ENCODE assay signal across 11 cellular contexts in genomic region chr5:172144291-172144815, GRCh38. TPM values are rescaled to one million over a fixed set of nuclear protein-coding genes. Genes with fewer than 3 reads are reported as not detected.
DNase-seq lines count a peak whose midpoint lies in the region; ATAC-seq and TF ChIP-seq lines count a peak whose summit lies in the region.
"Had no signal": no experiment of that assay in that cellular context is flagged by ENCODE, and none has a peak within 500 bp of the region (broad histone marks: within the 10 kb centered on the region; RNA-seq: fewer than 3 reads in every experiment).

No MANE protein-coding gene starts in this region.

- H3K27ac ChIP-seq in CD8-positive, alpha-beta T cell (ENCODE audit: low read depth, low read length) = no peak overlapping the region
- H3K27ac ChIP-seq: breast epithelium, right lobe of liver had no signal

- no peak for DNase-seq in CD8-positive, alpha-beta T cell
- DNase-seq in activated T-helper 2 cell treated with anti-CD3 and anti-CD28 coated beads, Interferon-gamma antibody, Interleukin-2, Interleukin-4, amounts not matched to agents 10 μg/mL and 5 μg/mL and 100 μg/mL, durations not matched to agents 14 hours and 24 hours and 36 hours (ENCODE audit: low spot score) = no peak
- DNase-seq in medulla oblongata (ENCODE audit: extremely low spot score) (peak; percentile 77), SIG-M5 (lab: John Stamatoyannopoulos, UW) (no peak), mesenteric fat pad (ENCODE audit: low spot score) (no peak)
- no peak for DNase-seq in activated CD4-positive, CD25-positive, alpha-beta regulatory T cell (lab: John Stamatoyannopoulos, UW)
- no peak for DNase-seq in activated effector memory CD4-positive, alpha-beta T cell treated with anti-CD3 and anti-CD28 coated beads, Interleukin-2, amount 50 U/mL, for 16 hours
- DNase-seq: NCI-H510A treated with DMSO at 0.1 percent for 48 hours, right lobe of liver had no signal

- CTCF ChIA-PET in CD8-positive, alpha-beta T cell (lab: Charles Lee) = interaction anchor here (1.2 to 1.7 kb wide), 3 partner anchors 33 to 44 kb away, joined by 3 to 4 read pairs (median 4); partner anchors contain the start of gene STK10

- H3K36me3 Mint-ChIP-seq in CD8-positive, alpha-beta T cell = peaks cover 75% of the 10 kb centered on the region
- peaks cover 55% of the 10 kb centered on the region for H3K36me3 Mint-ChIP-seq in activated T-helper 2 cell treated with anti-CD3 and anti-CD28 coated beads, Interferon-gamma antibody, Interleukin-2, Interleukin-4, amounts not matched to agents 10 μg/mL and 5 μg/mL and 100 μg/mL, durations not matched to agents 14 hours and 24 hours and 36 hours (ENCODE audit: low read depth)

- H3K27me3 ChIP-seq in CD8-positive, alpha-beta T cell (ENCODE audit: insufficient read depth, low read length) = no peaks in the 10 kb centered on the region
- H3K27me3 ChIP-seq: breast epithelium, right lobe of liver had no signal

- no peak overlapping the region for H3K4me3 Mint-ChIP-seq in CD8-positive, alpha-beta T cell
- no peak overlapping the region for H3K4me3 Mint-ChIP-seq in activated T-helper 2 cell treated with anti-CD3 and anti-CD28 coated beads, Interferon-gamma antibody, Interleukin-2, Interleukin-4, amounts not matched to agents 10 μg/mL and 5 μg/mL and 100 μg/mL, durations not matched to agents 14 hours and 24 hours and 36 hours (ENCODE audit: low read depth)

- peaks cover 93% of the 10 kb centered on the region for H3K4me1 Mint-ChIP-seq in CD8-positive, alpha-beta T cell (ENCODE audit: low read depth)
- H3K4me1 Mint-ChIP-seq in activated T-helper 2 cell treated with anti-CD3 and anti-CD28 coated beads, Interferon-gamma antibody, Interleukin-2, Interleukin-4, amounts not matched to agents 10 μg/mL and 5 μg/mL and 100 μg/mL, durations not matched to agents 14 hours and 24 hours and 36 hours (ENCODE audit: low read depth) = peaks cover 27% of the 10 kb centered on the region

- H3K4me3 ChIP-seq in CD8-positive, alpha-beta T cell (ENCODE audit: low read depth, low read length) = no peak overlapping the region
- H3K4me3 ChIP-seq: breast epithelium, right lobe of liver had no signal

- H3K4me1 ChIP-seq in CD8-positive, alpha-beta T cell (ENCODE audit: insufficient read depth, low read length) = peaks cover 90% of the 10 kb centered on the region
- H3K4me1 ChIP-seq: breast epithelium, right lobe of liver had no signal

- no peaks in the 10 kb centered on the region for H3K9me3 ChIP-seq in CD8-positive, alpha-beta T cell (ENCODE audit: low read length)
- H3K9me3 ChIP-seq: breast epithelium, right lobe of liver had no signal

- H3K9me3 Mint-ChIP-seq in CD8-positive, alpha-beta T cell = no peaks in the 10 kb centered on the region
- H3K9me3 Mint-ChIP-seq in activated T-helper 2 cell treated with anti-CD3 and anti-CD28 coated beads, Interferon-gamma antibody, Interleukin-2, Interleukin-4, amounts not matched to agents 10 μg/mL and 5 μg/mL and 100 μg/mL, durations not matched to agents 14 hours and 24 hours and 36 hours = no peaks in the 10 kb centered on the region

- H3K27me3 Mint-ChIP-seq in CD8-positive, alpha-beta T cell (ENCODE audit: low read depth) = no peaks in the 10 kb centered on the region
- H3K27me3 Mint-ChIP-seq in activated T-helper 2 cell treated with anti-CD3 and anti-CD28 coated beads, Interferon-gamma antibody, Interleukin-2, Interleukin-4, amounts not matched to agents 10 μg/mL and 5 μg/mL and 100 μg/mL, durations not matched to agents 14 hours and 24 hours and 36 hours (ENCODE audit: low read depth) = no peaks in the 10 kb centered on the region

- peak overlapping the region; percentile 90 for H3K27ac Mint-ChIP-seq in CD8-positive, alpha-beta T cell
- H3K27ac Mint-ChIP-seq in activated T-helper 2 cell treated with anti-CD3 and anti-CD28 coated beads, Interferon-gamma antibody, Interleukin-2, Interleukin-4, amounts not matched to agents 10 μg/mL and 5 μg/mL and 100 μg/mL, durations not matched to agents 14 hours and 24 hours and 36 hours = peak overlapping the region; percentile 43

- POLR2A ChIA-PET in CD8-positive, alpha-beta T cell (lab: Charles Lee) = interaction anchor here (1.0 kb wide), 1 partner anchor 17 kb away, joined by 3 read pairs; no protein-coding TSS in a partner anchor

- intact Hi-C loops in CD8-positive, alpha-beta T cell (cut with DNase I, micrococcal nuclease) = loop anchor here (2.0 to 5.0 kb wide), 3 partner anchors 16 to 37 kb away; no protein-coding TSS in a partner anchor
- intact Hi-C loops in activated T-helper 2 cell treated with anti-CD3 and anti-CD28 coated beads, Interferon-gamma antibody, Interleukin-2, Interleukin-4, amounts not matched to agents 10 μg/mL and 5 μg/mL and 100 μg/mL, durations not matched to agents 14 hours and 24 hours and 36 hours (cut with micrococcal nuclease) = no loop called here

- peaks cover 32% of the 10 kb centered on the region for H3K36me3 ChIP-seq in CD8-positive, alpha-beta T cell (ENCODE audit: insufficient read depth, low read length)
- H3K36me3 ChIP-seq: breast epithelium, right lobe of liver had no signal

- no peak for ATAC-seq in CD8-positive, alpha-beta T cell
- peak; percentile 73 for ATAC-seq in GM21825 (IDR thresholded peaks at IDR 0.05; ENCODE audit: unreplicated experiment)

- TF ChIP-seq CTCF in CD8-positive, alpha-beta T cell (IDR thresholded peaks at IDR 0.05) = no peak

RNA-seq across cellular contexts. Expression of gene STK10, which starts 43.7 kb away (rescaled TPM):
- 100 to 1,000 TPM; 172 to 182 TPM for total RNA-seq in CD8-positive, alpha-beta T cell
- total RNA-seq in activated T-helper 2 cell treated with anti-CD3 and anti-CD28 coated beads, Interferon-gamma antibody, Interleukin-2, Interleukin-4, amounts not matched to agents 10 μg/mL and 5 μg/mL and 100 μg/mL, durations not matched to agents 14 hours and 24 hours and 36 hours = 102 and 105 TPM in 2 replicates
- 82.2 TPM for total RNA-seq in mesenteric fat pad

RNA-seq across cellular contexts. Expression of gene EFCAB9, which starts 49.6 kb away (rescaled TPM):
- not detected for total RNA-seq in CD8-positive, alpha-beta T cell
- not detected in 2 replicates for total RNA-seq in activated T-helper 2 cell treated with anti-CD3 and anti-CD28 coated beads, Interferon-gamma antibody, Interleukin-2, Interleukin-4, amounts not matched to agents 10 μg/mL and 5 μg/mL and 100 μg/mL, durations not matched to agents 14 hours and 24 hours and 36 hours
- total RNA-seq in mesenteric fat pad = not detected
- total RNA-seq: breast epithelium, right lobe of liver had no signal
